ENCODE assay signal across 8 cellular contexts in genomic region chr1:25837253-25837875, GRCh38. TPM values are rescaled to one million over a fixed set of nuclear protein-coding genes. Genes with fewer than 3 reads are reported as not detected.
DNase-seq lines count a peak whose midpoint lies in the region; TF ChIP-seq lines count a peak whose summit lies in the region.

No MANE protein-coding gene starts in this region.

- TF ChIP-seq POLR2A in breast epithelium (IDR thresholded peaks at IDR 0.05) = no peak

- H3K27ac ChIP-seq in breast epithelium = no peak overlapping the region

- H3K27ac Mint-ChIP-seq in neural crest cell (ENCODE audit: unreplicated experiment) = no peak overlapping the region

- no peaks in the 10 kb centered on the region for H3K9me3 Mint-ChIP-seq in neural crest cell

- H3K4me1 Mint-ChIP-seq in neural crest cell = no peaks in the 10 kb centered on the region

- H3K4me3 Mint-ChIP-seq in neural crest cell = no peak overlapping the region

- no peaks in the 10 kb centered on the region for H3K27me3 Mint-ChIP-seq in neural crest cell (ENCODE audit: low read depth)

- TF ChIP-seq CTCF in LNCAP (IDR thresholded peaks at IDR 0.05) (peak; percentile 58), breast epithelium (IDR thresholded peaks at IDR 0.05) (peak in 2 of 3 donors; percentile 22 to 37), neural crest cell (conservative IDR thresholded peaks at IDR 0.05) (peak; percentile 66)

- intact Hi-C loops in breast epithelium (cut with DNase I; ENCODE audit: low total_unique reads) = no loop called here

- no peaks in the 10 kb centered on the region for H3K36me3 ChIP-seq in breast epithelium

- H3K27me3 ChIP-seq in breast epithelium = no peaks in the 10 kb centered on the region

- H3K4me1 ChIP-seq in breast epithelium = no peaks in the 10 kb centered on the region

- no peaks in the 10 kb centered on the region for H3K9me3 ChIP-seq in breast epithelium

- H3K36me3 Mint-ChIP-seq in neural crest cell (ENCODE audit: low read depth) = peaks cover 4% of the 10 kb centered on the region

- no peak overlapping the region for H3K4me3 ChIP-seq in breast epithelium

- DNase-seq in DMS79 treated with DMSO at 0.1 percent for 48 hours (lab: John Stamatoyannopoulos, UW) (peak; percentile 40), DMS79 (lab: John Stamatoyannopoulos, UW) (no peak), breast epithelium (ENCODE audit: low spot score in 2 of 2) (no peak), neural crest cell (ENCODE audit: low read depth, low spot score) (no peak), NCI-H226 (no peak), NCI-H1930 (lab: John Stamatoyannopoulos, UW) (no peak), GM19240 (ENCODE audit: insufficient read length, low spot score) (no peak)

RNA-seq across cellular contexts. Expression of gene MTFR1L, which starts 17.6 kb away (rescaled TPM):
- total RNA-seq in breast epithelium = 10 to 100 TPM; 71.6 to 79.2 (median 75.4) TPM
- total RNA-seq in neural crest cell = 61.1 and 68.6 TPM in 2 replicates

RNA-seq across cellular contexts. Expression of gene AUNIP, which starts 21.9 kb away (rescaled TPM):
- total RNA-seq in breast epithelium (under 1 TPM in 2 of 3 donors, not detected in 1; 0.33 to 0.88 TPM), neural crest cell (13.6 and 15.2 TPM in 2 replicates)

RNA-seq across cellular contexts. Expression of gene SELENON, which starts 37.4 kb away (rescaled TPM):
- total RNA-seq in breast epithelium = 10 to 100 TPM; 16.6 to 39.0 (median 22.1) TPM
- total RNA-seq in neural crest cell = 146 and 148 TPM in 2 replicates

RNA-seq across cellular contexts. Expression of gene PAQR7, which starts 38.1 kb away (rescaled TPM):
- total RNA-seq in breast epithelium (1 to 10 TPM; 4.2 to 8.2 (median 7.2) TPM), neural crest cell (12.7 and 13.3 TPM in 2 replicates)
